In genomic region chr10:97701438-97702064, GRCh38 we compare ENCODE assay signal across 9 cellular contexts. TPM values are rescaled to one million over a fixed set of nuclear protein-coding genes. Genes with fewer than 3 reads are reported as not detected.
DNase-seq lines count a peak whose midpoint lies in the region; ATAC-seq and TF ChIP-seq lines count a peak whose summit lies in the region.
"Had no signal": no experiment of that assay in that cellular context is flagged by ENCODE, and none has a peak within 500 bp of the region (broad histone marks: within the 10 kb centered on the region; RNA-seq: fewer than 3 reads in every experiment).

No MANE protein-coding gene starts in this region.

- H3K27ac ChIP-seq in PC-3 (ENCODE audit: low read length) (no peak overlapping the region), heart left ventricle (no peak overlapping the region), psoas muscle (no peak overlapping the region)
- H3K27ac ChIP-seq: SK-N-MC had no signal

- H3K9ac ChIP-seq in PC-3 (ENCODE audit: low read length) = no peak overlapping the region
- H3K9ac ChIP-seq in adipocyte (ENCODE audit: low read length) = no peak overlapping the region

- peak; percentile 58 for ATAC-seq in GM18519 (IDR thresholded peaks at IDR 0.05; ENCODE audit: low FRiP score, unreplicated experiment)
- ATAC-seq in PC-3 = peak; percentile 98
- peak; percentile 61 to 93 (median 91) for ATAC-seq in heart left ventricle
- ATAC-seq in psoas muscle = peak; percentile 81 to 92 (median 90)

- H4K20me1 ChIP-seq in PC-3 (ENCODE audit: low read length) = no peaks in the 10 kb centered on the region

- POLR2A ChIA-PET in PC-3 (lab: Charles Lee; ENCODE audit: unreplicated experiment) = no interaction called here

- no TSS peak for BruUV-seq in PC-3 (replicated peaks; lab: Mats Ljungman, UMichigan)

- H3K4me1 ChIP-seq in PC-3 (ENCODE audit: insufficient read depth, low read length) (no peaks in the 10 kb centered on the region), adipocyte (ENCODE audit: control insufficient read depth, insufficient read depth, low read length) (peaks cover 6% of the 10 kb centered on the region), heart left ventricle (peaks cover 0 to 7% (median 0%) of the 10 kb centered on the region in 12 donors), psoas muscle (no peaks in the 10 kb centered on the region)

- no peaks in the 10 kb centered on the region for H3K36me3 ChIP-seq in PC-3 (ENCODE audit: low read depth, low read length)
- no peaks in the 10 kb centered on the region for H3K36me3 ChIP-seq in adipocyte (ENCODE audit: control insufficient read depth, insufficient read depth, low read length, severe bottlenecking)
- no peaks in the 10 kb centered on the region for H3K36me3 ChIP-seq in heart left ventricle
- H3K36me3 ChIP-seq in psoas muscle (ENCODE audit: insufficient read depth in 1 of 2, low read depth in 1 of 2) = no peaks in the 10 kb centered on the region

- CTCF ChIA-PET in PC-3 (lab: Charles Lee) = interaction anchor here (0.6 to 1.2 kb wide), 6 partner anchors 8 to 336 kb away, joined by 3 to 8 read pairs (median 6); partner anchors contain the start of gene AVPI1

- H3K4me3 ChIP-seq in PC-3 (ENCODE audit: low read length) = no peak overlapping the region
- no peak overlapping the region for H3K4me3 ChIP-seq in adipocyte (ENCODE audit: low read length)
- no peak overlapping the region for H3K4me3 ChIP-seq in heart left ventricle
- no peak overlapping the region for H3K4me3 ChIP-seq in psoas muscle
- H3K4me3 ChIP-seq: SK-N-MC had no signal

- WGBS in heart left ventricle, 4 donors = 39 to 45% (median 44%) methylated on average over 6 to 11 of the region's 11 CpGs
- 42 to 48% (median 42%) methylated on average over 11 of the region's 11 CpGs for WGBS in psoas muscle, 3 donors

- no peaks in the 10 kb centered on the region for H3K79me2 ChIP-seq in PC-3 (ENCODE audit: low read length)

- TF ChIP-seq POLR2A in heart left ventricle (IDR thresholded peaks at IDR 0.05) = no peak

- DNase-seq in CD1c-positive myeloid dendritic cell (ENCODE audit: extremely low spot score) (peak; percentile 80), HT-29 (ENCODE audit: low spot score) (peak; percentile 86), PC-3 (peak; percentile 76), adipocyte (ENCODE audit: low read depth) (peak; percentile 92), heart left ventricle (peak in 1 of 5 donors; percentile 41), psoas muscle (no peak), ureter (ENCODE audit: low spot score) (no peak)

- intact Hi-C loops in PC-3 (cut with micrococcal nuclease) = loop anchor here (2.0 kb wide), 1 partner anchor 29 kb away; no protein-coding TSS in a partner anchor
- intact Hi-C loops in heart left ventricle (cut with DNase I) = loop anchor here in 3 of 10 donors (2.0 to 5.0 kb wide), 3 partner anchors 29 to 1299 kb away; partner anchors contain the start of gene ZFYVE27 (in 1 of the 3)
- intact Hi-C loops in psoas muscle (cut with DNase I) = loop anchor here in 1 of 2 donors (2.0 kb wide), 1 partner anchor 29 kb away; no protein-coding TSS in a partner anchor

- no peaks in the 10 kb centered on the region for H3F3A ChIP-seq in PC-3 (ENCODE audit: low read length, unreplicated experiment)

- H3K27me3 ChIP-seq in PC-3 (ENCODE audit: low read length) (no peaks in the 10 kb centered on the region), adipocyte (replicated peaks; ENCODE audit: control insufficient read depth, insufficient read depth, low read length) (no peaks in the 10 kb centered on the region), heart left ventricle (no peaks in the 10 kb centered on the region), psoas muscle (ENCODE audit: insufficient read depth in 3 of 3, low read length in 2 of 3) (no peaks in the 10 kb centered on the region)

- 0 out of 2 replicates have a peak overlapping the region, but pooled peaks have one; percentile 29 for H2AFZ ChIP-seq in PC-3 (ENCODE audit: low read length)

- TF ChIP-seq CTCF in PC-3 (conservative IDR thresholded peaks at IDR 0.05; ENCODE audit: low read depth, low read length) (peak; percentile 77), heart left ventricle (IDR thresholded peaks at IDR 0.05) (peak; percentile 67 to 89 (median 80)), psoas muscle (IDR thresholded peaks at IDR 0.05) (peak; percentile 77)

- no peaks in the 10 kb centered on the region for H3K9me2 ChIP-seq in PC-3 (replicated peaks; ENCODE audit: low read length)

- H3K9me3 ChIP-seq in PC-3 (ENCODE audit: low read length) = no peaks in the 10 kb centered on the region
- H3K9me3 ChIP-seq in adipocyte (ENCODE audit: control insufficient read depth, low read length) = no peaks in the 10 kb centered on the region
- H3K9me3 ChIP-seq in heart left ventricle = no peaks in the 10 kb centered on the region
- H3K9me3 ChIP-seq in psoas muscle = no peaks in the 10 kb centered on the region

- no peak overlapping the region for H3K4me2 ChIP-seq in PC-3 (ENCODE audit: low read length)

RNA-seq across cellular contexts. Expression of gene MARVELD1, which starts 12.0 kb away (rescaled TPM):
- total RNA-seq in HT-29 (2014; rRNA removed; shearing (Covaris generic)) = 24.5 and 24.9 TPM in 2 replicates
- total RNA-seq in PC-3 (2014; rRNA removed) = 17.6 and 25.5 TPM in 2 replicates
- total RNA-seq in heart left ventricle = 10 to 100 TPM in 2 of 9 donors, 1 to 10 TPM in 7; 4.4 to 17.2 (median 6.8) TPM
- 10 to 100 TPM in 1 of 2 donors, 1 to 10 TPM in 1; 3.0 to 10.1 TPM for polyA plus RNA-seq in heart left ventricle
- total RNA-seq in psoas muscle = 1 to 10 TPM; 2.4 to 5.7 (median 3.3) TPM
- 10 to 100 TPM in 1 of 3 donors, 1 to 10 TPM in 2; 2.2 to 10.4 (median 2.9) TPM for polyA plus RNA-seq in psoas muscle
- 40.8 TPM for total RNA-seq in ureter

RNA-seq across cellular contexts. Expression of gene AVPI1, which starts 14.5 kb away (rescaled TPM):
- 31.9 and 35.5 TPM in 2 replicates for total RNA-seq in HT-29 (2014; rRNA removed; shearing (Covaris generic))
- 40.7 and 44.5 TPM in 2 replicates for total RNA-seq in PC-3 (2014; rRNA removed)
- 10 to 100 TPM in 4 of 9 donors, 1 to 10 TPM in 5; 7.0 to 13.0 (median 9.9) TPM for total RNA-seq in heart left ventricle
- 10 to 100 TPM in 1 of 2 donors, 1 to 10 TPM in 1; 6.6 to 38.6 TPM for polyA plus RNA-seq in heart left ventricle
- total RNA-seq in psoas muscle = 1 to 10 TPM; 3.6 to 5.8 (median 5.0) TPM
- 10 to 100 TPM in 1 of 3 donors, 1 to 10 TPM in 2; 5.6 to 56.9 (median 5.6) TPM for polyA plus RNA-seq in psoas muscle
- 11.7 TPM for total RNA-seq in ureter

RNA-seq across cellular contexts. Expression of gene ZFYVE27, which starts 35.4 kb away (rescaled TPM):
- total RNA-seq in HT-29 (2014; rRNA removed; shearing (Covaris generic)) = 34.6 and 45.5 TPM in 2 replicates
- total RNA-seq in PC-3 (2014; rRNA removed) (13.1 and 15.0 TPM in 2 replicates), heart left ventricle (10 to 100 TPM in 8 of 9 donors, 1 to 10 TPM in 1; 7.3 to 16.1 (median 13.1) TPM), psoas muscle (10 to 100 TPM in 3 of 4 donors, 1 to 10 TPM in 1; 9.8 to 15.1 (median 12.1) TPM), ureter (33.8 TPM)
- polyA plus RNA-seq in heart left ventricle (10 to 100 TPM in 1 of 2 donors, 1 to 10 TPM in 1; 9.5 to 28.5 TPM), psoas muscle (10 to 100 TPM in 2 of 3 donors, 1 to 10 TPM in 1; 8.3 to 20.1 (median 14.9) TPM)

Comparison
In these comparisons a context has a peak if more than half of its experiments do, and no peak if none do; other contexts are left out.
1. DNase-seq: peak in CD1c-positive myeloid dendritic cell (single experiment), HT-29 (single experiment), PC-3 (single experiment) and adipocyte (single experiment); none in psoas muscle (0 of 2) and ureter (single experiment).
2. Peak in every context shown above with its lines, with median percentiles within 50 percentile points of each other: ATAC-seq and CTCF ChIP-seq.